14 cellular contexts compared by ENCODE assay signal in genomic region chr1:146007785-146008133, GRCh38. TPM values are rescaled to one million over a fixed set of nuclear protein-coding genes. Genes with fewer than 3 reads are reported as not detected.
DNase-seq lines count a peak whose midpoint lies in the region; ATAC-seq and TF ChIP-seq lines count a peak whose summit lies in the region.
"Had no signal": no experiment of that assay in that cellular context is flagged by ENCODE, and none has a peak within 500 bp of the region (broad histone marks: within the 10 kb centered on the region; RNA-seq: fewer than 3 reads in every experiment).

No MANE protein-coding gene starts in this region.

- H3K9me3 Mint-ChIP-seq in CD8-positive, alpha-beta memory T cell = no peaks in the 10 kb centered on the region
- H3K9me3 Mint-ChIP-seq: brain; stimulated activated naive CD8-positive, alpha-beta T cell treated with anti-CD3 and anti-CD28 coated beads, Interleukin-15, amount 100 ng/mL, for 72 hours; T-helper 1 cell treated with Interleukin-12 subunit alpha and Interleukin-12 subunit beta and Interleukin-4 antibody, amounts not matched to agents 30 μg/mL and 1 μg/mL, for 36 hours had no signal

- TF ChIP-seq CTCF in heart left ventricle (IDR thresholded peaks at IDR 0.05) = no peak
- no peak for TF ChIP-seq CTCF in prostate gland (IDR thresholded peaks at IDR 0.05)
- TF ChIP-seq CTCF in vagina (IDR thresholded peaks at IDR 0.05) = no peak

- TF ChIP-seq POLR2A in heart left ventricle (IDR thresholded peaks at IDR 0.05) (no peak), prostate gland (IDR thresholded peaks at IDR 0.05) (no peak), vagina (IDR thresholded peaks at IDR 0.05) (no peak)

- H3K36me3 Mint-ChIP-seq in CD8-positive, alpha-beta memory T cell = no peaks in the 10 kb centered on the region
- H3K36me3 Mint-ChIP-seq: brain had no signal

- H3K4me3 Mint-ChIP-seq in CD8-positive, alpha-beta memory T cell = no peak overlapping the region

- peak overlapping the region; percentile 31 to 94 (median 84) for H3K27ac ChIP-seq in heart left ventricle
- peak overlapping the region; percentile 69 to 71 for H3K27ac ChIP-seq in prostate gland
- peak overlapping the region; percentile 82 for H3K27ac ChIP-seq in vagina
- no peak overlapping the region for H3K27ac ChIP-seq in CD8-positive, alpha-beta memory T cell (ENCODE audit: low read depth, low read length)

- CTCF ChIA-PET in CD8-positive, alpha-beta memory T cell (lab: Charles Lee) = interaction anchor here (0.6 to 26.4 kb wide), 17 partner anchors 10 to 162 kb away, joined by 3 to 475 read pairs (median 4); partner anchors contain the start of genes ANKRD34A, LIX1L, NUDT17 and POLR3GL

- POLR2A ChIA-PET in CD8-positive, alpha-beta memory T cell (lab: Charles Lee) = interaction anchor here (0.6 to 5.7 kb wide), 9 partner anchors 10 to 164 kb away, joined by 3 to 38 read pairs (median 5); partner anchors contain the start of genes ANKRD34A, POLR3GL and TXNIP

- intact Hi-C loops in Right ventricle myocardium superior (cut with DNase I) (loop anchor here (2.0 kb wide), 1 partner anchor 31 kb away; no protein-coding TSS in a partner anchor), left cardiac atrium (cut with DNase I) (loop anchor here in 1 of 2 donors (2.0 kb wide), 1 partner anchor 31 kb away; no protein-coding TSS in a partner anchor), heart left ventricle (cut with DNase I) (loop anchor here in 9 of 10 donors (1.0 to 5.0 kb wide), 6 partner anchors 28 to 45 kb away; partner anchors contain the start of genes ANKRD34A (in 1 of the 9) and POLR3GL (in 1 of the 9)), prostate gland (cut with DNase I) (loop anchor here (2.0 kb wide), 1 partner anchor 29 kb away; no protein-coding TSS in a partner anchor), vagina (cut with DNase I) (no loop called here)

- WGBS in heart left ventricle, 4 donors = 83 to 86% (median 84%) methylated on average over 8 of the region's 8 CpGs
- WGBS in prostate gland = 87% methylated on average over 8 of the region's 8 CpGs

- H3K4me1 Mint-ChIP-seq in CD8-positive, alpha-beta memory T cell = peaks cover 31 to 50% (median 40%) of the 10 kb centered on the region in 3 donors

- H3K4me3 ChIP-seq in heart left ventricle (peak overlapping the region in 2 of 12 donors; percentile 8 to 27), prostate gland (no peak overlapping the region), vagina (no peak overlapping the region)
- no peak overlapping the region for H3K4me3 ChIP-seq in CD8-positive, alpha-beta memory T cell (ENCODE audit: low read length)

- no peaks in the 10 kb centered on the region for H3K27me3 ChIP-seq in heart left ventricle
- H3K27me3 ChIP-seq in prostate gland (replicated peaks; ENCODE audit: insufficient read depth) = no peaks in the 10 kb centered on the region
- H3K27me3 ChIP-seq in vagina = no peaks in the 10 kb centered on the region
- no peaks in the 10 kb centered on the region for H3K27me3 ChIP-seq in CD8-positive, alpha-beta memory T cell (ENCODE audit: insufficient read depth, low read length, poor library complexity, severe bottlenecking)

- H3K4me1 ChIP-seq in heart left ventricle (peaks cover 2 to 63% (median 17%) of the 10 kb centered on the region in 12 donors), prostate gland (replicated peaks) (no peaks in the 10 kb centered on the region), vagina (peaks cover 19% of the 10 kb centered on the region)
- peaks cover 33% of the 10 kb centered on the region for H3K4me1 ChIP-seq in CD8-positive, alpha-beta memory T cell (ENCODE audit: insufficient read depth, low read length)

- no peaks in the 10 kb centered on the region for H3K36me3 ChIP-seq in heart left ventricle
- H3K36me3 ChIP-seq in prostate gland = no peaks in the 10 kb centered on the region
- H3K36me3 ChIP-seq in vagina = no peaks in the 10 kb centered on the region
- no peaks in the 10 kb centered on the region for H3K36me3 ChIP-seq in CD8-positive, alpha-beta memory T cell (ENCODE audit: insufficient read depth, low read length)

- peak; percentile 27 for ATAC-seq in Right ventricle myocardium superior (ENCODE audit: poor library complexity)
- no peak for ATAC-seq in left cardiac atrium
- peak in 1 of 4 donors; percentile 10 for ATAC-seq in heart left ventricle
- no peak for ATAC-seq in GM21723 (IDR thresholded peaks at IDR 0.05; ENCODE audit: unreplicated experiment)

- DNase-seq in Right ventricle myocardium superior (no peak), left cardiac atrium (no peak), heart left ventricle (no peak), prostate gland (ENCODE audit: low spot score) (no peak), vagina (ENCODE audit: extremely low spot score in 2 of 2) (no peak), NCI-H748 (lab: John Stamatoyannopoulos, UW; ENCODE audit: unreplicated experiment) (no peak)
- no peak for DNase-seq in CD8-positive, alpha-beta memory T cell

- H3K9me3 ChIP-seq in heart left ventricle (no peaks in the 10 kb centered on the region), prostate gland (no peaks in the 10 kb centered on the region), vagina (no peaks in the 10 kb centered on the region)
- no peaks in the 10 kb centered on the region for H3K9me3 ChIP-seq in CD8-positive, alpha-beta memory T cell (ENCODE audit: low read length)

- H3K27me3 Mint-ChIP-seq in CD8-positive, alpha-beta memory T cell = no peaks in the 10 kb centered on the region
- H3K27me3 Mint-ChIP-seq: brain; stimulated activated naive CD8-positive, alpha-beta T cell treated with anti-CD3 and anti-CD28 coated beads, Interleukin-15, amount 100 ng/mL, for 72 hours had no signal

- H3K27ac Mint-ChIP-seq in CD8-positive, alpha-beta memory T cell = peak overlapping the region in 4 of 8 donors; percentile 9 to 82 (median 40)

RNA-seq across cellular contexts. Expression of gene TXNIP, which starts 11.4 kb away (rescaled TPM):
- total RNA-seq in Right ventricle myocardium superior (980 TPM), left cardiac atrium (100 to 1,000 TPM; 602 to 909 TPM), heart left ventricle (1,000 to 10,000 TPM in 4 of 9 donors, 100 to 1,000 TPM in 5; 489 to 1,925 (median 1,000) TPM), prostate gland (100 to 1,000 TPM; 618 to 736 TPM), vagina (1,858 TPM)
- 100 to 1,000 TPM; 222 to 597 TPM for polyA plus RNA-seq in heart left ventricle
- 100 to 1,000 TPM; 167 to 170 TPM for total RNA-seq in CD8-positive, alpha-beta memory T cell
- 4,579 TPM for polyA plus RNA-seq in CD8-positive, alpha-beta memory T cell

RNA-seq across cellular contexts. Expression of gene HJV, which starts 13.8 kb away (rescaled TPM):
- total RNA-seq in Right ventricle myocardium superior (88.1 TPM), left cardiac atrium (10 to 100 TPM; 64.5 to 96.1 TPM), heart left ventricle (100 to 1,000 TPM in 3 of 9 donors, 10 to 100 TPM in 6; 21.8 to 125 (median 79.5) TPM), prostate gland (1 to 10 TPM in 1 of 2 donors, not detected in 1; 1.2 TPM), vagina (not detected)
- 10 to 100 TPM in 1 of 2 donors, under 1 TPM in 1; 0.62 to 37.7 TPM for polyA plus RNA-seq in heart left ventricle
- total RNA-seq in CD8-positive, alpha-beta memory T cell = not detected
- not detected for polyA plus RNA-seq in CD8-positive, alpha-beta memory T cell
- total RNA-seq: fibroblast of villous mesenchyme, H4 had no signal
- polyA plus RNA-seq: AG04450 had no signal

RNA-seq across cellular contexts. Expression of gene POLR3GL, which starts 43.3 kb away (rescaled TPM):
- 49.2 TPM for total RNA-seq in Right ventricle myocardium superior
- 10 to 100 TPM; 38.4 to 45.8 TPM for total RNA-seq in left cardiac atrium
- total RNA-seq in heart left ventricle = 10 to 100 TPM; 30.2 to 45.7 (median 36.0) TPM
- polyA plus RNA-seq in heart left ventricle = 10 to 100 TPM; 45.8 to 69.4 TPM
- 10 to 100 TPM; 20.3 to 23.2 TPM for total RNA-seq in prostate gland
- total RNA-seq in vagina = 15.0 TPM
- 10 to 100 TPM; 21.6 to 22.8 TPM for total RNA-seq in CD8-positive, alpha-beta memory T cell
- 103 TPM for polyA plus RNA-seq in CD8-positive, alpha-beta memory T cell

RNA-seq across cellular contexts. Expression of gene ANKRD34A, which starts 43.4 kb away (rescaled TPM):
- total RNA-seq in Right ventricle myocardium superior = 0.59 TPM
- 1 to 10 TPM in 1 of 2 donors, under 1 TPM in 1; 0.94 to 1.8 TPM for total RNA-seq in left cardiac atrium
- total RNA-seq in heart left ventricle = 1 to 10 TPM; 1.0 to 3.5 (median 1.7) TPM
- polyA plus RNA-seq in heart left ventricle = 1 to 10 TPM in 1 of 2 donors, under 1 TPM in 1; 0.65 to 1.9 TPM
- total RNA-seq in prostate gland = 1 to 10 TPM; 1.6 to 2.4 TPM
- total RNA-seq in vagina = 1.7 TPM
- 1 to 10 TPM; 6.9 to 8.7 TPM for total RNA-seq in CD8-positive, alpha-beta memory T cell
- 0.97 TPM for polyA plus RNA-seq in CD8-positive, alpha-beta memory T cell

RNA-seq across cellular contexts. Expression of gene LIX1L, which starts 49.9 kb away (rescaled TPM):
- 22.9 TPM for total RNA-seq in Right ventricle myocardium superior
- 10 to 100 TPM; 25.7 to 32.3 TPM for total RNA-seq in left cardiac atrium
- 10 to 100 TPM; 21.7 to 31.5 (median 26.4) TPM for total RNA-seq in heart left ventricle
- polyA plus RNA-seq in heart left ventricle = 10 to 100 TPM in 1 of 2 donors, 1 to 10 TPM in 1; 7.0 to 13.4 TPM
- 10 to 100 TPM; 30.0 to 31.8 TPM for total RNA-seq in prostate gland
- total RNA-seq in vagina = 25.0 TPM
- 10 to 100 TPM; 41.8 to 42.6 TPM for total RNA-seq in CD8-positive, alpha-beta memory T cell
- polyA plus RNA-seq in CD8-positive, alpha-beta memory T cell = 33.5 TPM

Comparison
In these comparisons a context has a peak if more than half of its experiments do, and no peak if none do; other contexts are left out.
1. RNA of gene HJV, which starts 13.8 kb away (total RNA-seq): 64.5 to 96.1 TPM in left cardiac atrium, 88.1 TPM in Right ventricle myocardium superior (single experiment) and 21.8 to 125 TPM in heart left ventricle; 1.2 TPM in prostate gland, not detected in vagina (single experiment) and not detected in CD8-positive, alpha-beta memory T cell; every median in the first group is over 10 times any median in the second.